19 cellular contexts compared by ENCODE assay signal in the genomic region with DNA sequence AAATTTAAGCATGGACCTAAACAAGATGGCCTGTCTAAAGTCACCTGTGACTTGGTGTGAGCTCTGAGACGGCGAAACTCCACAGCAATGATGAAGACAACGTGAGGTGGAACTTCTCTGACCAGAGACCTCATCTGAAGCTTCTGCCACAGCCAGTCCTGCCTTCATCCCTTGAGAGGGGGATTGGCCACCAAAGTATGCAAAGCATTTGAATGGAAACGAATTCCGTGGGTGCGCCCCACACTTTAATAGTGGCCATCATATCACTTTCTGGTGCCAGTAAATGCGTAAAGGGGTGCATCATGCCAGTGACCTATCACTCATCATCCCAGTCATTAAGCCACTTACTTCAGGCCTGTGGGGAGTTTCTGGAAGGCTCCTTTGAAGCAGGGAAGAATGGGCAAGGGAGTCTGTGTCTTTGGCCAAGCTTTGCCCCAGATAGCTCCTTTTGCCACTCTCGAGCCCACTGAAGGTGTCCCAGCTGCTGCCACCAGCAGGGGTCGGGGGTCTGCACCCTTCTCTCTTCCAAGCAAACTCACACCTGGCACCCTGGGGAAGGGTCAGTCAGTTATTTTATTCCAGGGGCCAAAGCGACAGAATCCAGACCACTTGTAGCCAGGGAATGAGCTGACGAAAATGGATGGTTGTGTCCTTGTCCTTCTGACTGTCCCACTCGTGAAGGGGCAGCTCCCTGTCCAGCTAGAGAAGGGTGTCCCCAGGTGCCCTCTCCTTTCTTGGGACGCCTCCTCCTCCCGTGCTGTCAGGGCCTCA. TPM values are rescaled to one million over a fixed set of nuclear protein-coding genes. Genes with fewer than 3 reads are reported as not detected.
DNase-seq lines count a peak whose midpoint lies in the region; ATAC-seq, FAIRE-seq and TF ChIP-seq lines count a peak whose summit lies in the region.
"Had no signal": no experiment of that assay in that cellular context is flagged by ENCODE, and none has a peak within 500 bp of the region (broad histone marks: within the 10 kb centered on the region; RNA-seq: fewer than 3 reads in every experiment).

No MANE protein-coding gene starts in this region.

- H3K27ac ChIP-seq in right atrium auricular region: no peak overlapping the region
- H3K27ac ChIP-seq in kidney (ENCODE audit: low read depth in 2 of 2, low read length in 2 of 2): no peak overlapping the region

- intact Hi-C loops in Right ventricle myocardium inferior (cut with DNase I): no loop called here
- intact Hi-C loops in kidney (cut with DNase I): no loop called here

- no peaks in the 10 kb centered on the region for H3K4me1 ChIP-seq in right atrium auricular region
- H3K4me1 ChIP-seq in kidney (ENCODE audit: control insufficient read depth in 1 of 2, insufficient read depth in 1 of 2, low read depth in 1 of 2, low read length in 2 of 2): no peaks in the 10 kb centered on the region

- H3K27me3 ChIP-seq in right atrium auricular region (no peaks in the 10 kb centered on the region), H7 (ENCODE audit: control insufficient read depth, insufficient read depth, low read length) (no peaks in the 10 kb centered on the region)

- H3K36me3 ChIP-seq in right atrium auricular region (peaks cover 18% of the 10 kb centered on the region), H7 (replicated peaks; ENCODE audit: control insufficient read depth, insufficient read depth, low read length) (no peaks in the 10 kb centered on the region), kidney (ENCODE audit: control insufficient read depth in 1 of 2, insufficient read depth in 2 of 2, low read length in 2 of 2) (peaks cover 18 to 27% of the 10 kb centered on the region in 2 donors)

- H3K9me3 ChIP-seq in right atrium auricular region: no peaks in the 10 kb centered on the region
- H3K9me3 ChIP-seq in kidney (ENCODE audit: control insufficient read depth in 1 of 2, low read length in 2 of 2): no peaks in the 10 kb centered on the region

- FAIRE-seq in kidney (lab: Jason Lieb, UNC): no peak
- FAIRE-seq in urothelium cell line (lab: Jason Lieb, UNC): peak; percentile 66

- H3K9ac ChIP-seq in kidney (ENCODE audit: low read length in 2 of 2): no peak overlapping the region

- DNase-seq in Right ventricle myocardium inferior (ENCODE audit: missing footprints) (peak; percentile 42), right atrium auricular region (ENCODE audit: low spot score) (no peak), H7 (peak; percentile 30), kidney (peak; percentile 43), urothelium cell line (ENCODE audit: low spot score) (no peak), NCI-H1048 (lab: John Stamatoyannopoulos, UW) (no peak), NCI-H748 treated with DMSO at 0.1 percent for 48 hours (lab: John Stamatoyannopoulos, UW) (no peak)
- DNase-seq: 8988T, GDM1, KG1, NCI-H1417, NCI-H187, NCI-H2107, NCI-H524, SIG-M5 had no signal

- no peak for ATAC-seq in Right ventricle myocardium inferior
- ATAC-seq in HG03025 (IDR thresholded peaks at IDR 0.05; ENCODE audit: low FRiP score, unreplicated experiment): no peak
- ATAC-seq: HCT116 had no signal

- TF ChIP-seq CTCF in right atrium auricular region (IDR thresholded peaks at IDR 0.05): no peak
- TF ChIP-seq CTCF in kidney (IDR thresholded peaks at IDR 0.05; ENCODE audit: borderline replicate concordance, extremely low read depth, insufficient read depth): no peak

- H3K4me3 ChIP-seq in right atrium auricular region (no peak overlapping the region), H7 (ENCODE audit: insufficient read depth, low read depth, low read length) (no peak overlapping the region), kidney (ENCODE audit: low read length in 2 of 2) (no peak overlapping the region)

RNA-seq across cellular contexts. Expression of gene MUC20, which starts 17.7 kb away (rescaled TPM):
- total RNA-seq in Right ventricle myocardium inferior (4.6 TPM), right atrium auricular region (1 to 10 TPM; 3.4 to 5.0 TPM), kidney (42.6 TPM)
- 0.52 and 0.69 TPM in 2 replicates for total RNA-seq in H7 (2014; rRNA removed; shearing (Covaris generic))
- polyA plus RNA-seq in kidney (ENCODE audit: insufficient read depth, low read depth, low replicate concordance): 53.3 TPM
- total RNA-seq: Daoy, RPMI7951 had no signal

Comparison
In these comparisons a context has a peak if more than half of its experiments do, and no peak if none do; other contexts are left out.
1. DNase-seq: peak in Right ventricle myocardium inferior (single experiment), H7 (single experiment) and kidney (single experiment); none in right atrium auricular region (single experiment), urothelium cell line (single experiment), NCI-H1048 (single experiment) and NCI-H748 treated with DMSO at 0.1 percent for 48 hours (single experiment).